Comparison of ENCODE assay signal across 8 cellular contexts in genomic region chr4:180449395-180449956, GRCh38.
DNase-seq lines count a peak whose midpoint lies in the region; ATAC-seq and TF ChIP-seq lines count a peak whose summit lies in the region.

No MANE protein-coding gene starts in this region.

- H3K9me3 ChIP-seq in ovary, result no peaks in the 10 kb centered on the region

- no peak for TF ChIP-seq EP300 in ovary (IDR thresholded peaks at IDR 0.05)

- H3K27me3 ChIP-seq in KMS-11 (ENCODE audit: insufficient read depth, low read depth), result no peaks in the 10 kb centered on the region
- no peaks in the 10 kb centered on the region for H3K27me3 ChIP-seq in ovary

- DNase-seq in AG09319 (ENCODE audit: extremely low read depth, low read depth) (no peak), SKM-1 (lab: John Stamatoyannopoulos, UW; ENCODE audit: unreplicated experiment) (peak; percentile 16), iPS-NIHi7 (ENCODE audit: extremely low spot score) (peak; percentile 83), ovary (no peak)

- no peak overlapping the region for H3K9ac ChIP-seq in KMS-11

- no peaks in the 10 kb centered on the region for H3K79me2 ChIP-seq in KMS-11 (ENCODE audit: insufficient read depth, low read depth)

- peak; percentile 15 for TF ChIP-seq CTCF in AG09319 (IDR thresholded peaks at IDR 0.05; ENCODE audit: low read depth, low read length)
- peak; percentile 69 for TF ChIP-seq CTCF in KMS-11 (conservative IDR thresholded peaks at IDR 0.05; ENCODE audit: low read depth, low read length)
- TF ChIP-seq CTCF in ovary (IDR thresholded peaks at IDR 0.05), result no peak

- intact Hi-C loops in ovary (cut with DNase I), result no loop called here

- H3K36me3 ChIP-seq in KMS-11 (ENCODE audit: insufficient read depth) (no peaks in the 10 kb centered on the region), ovary (no peaks in the 10 kb centered on the region)

- 25 to 40% (median 33%) methylated on average over 6 of the region's 6 CpGs for WGBS in ovary, 3 donors

- H3K4me2 ChIP-seq in KMS-11, result no peak overlapping the region

- no peaks in the 10 kb centered on the region for H4K20me1 ChIP-seq in KMS-11 (ENCODE audit: insufficient read depth)

- ATAC-seq in GM18868 (IDR thresholded peaks at IDR 0.05; ENCODE audit: unreplicated experiment) (peak; percentile 84), HG03039 (IDR thresholded peaks at IDR 0.05; ENCODE audit: unreplicated experiment) (no peak), GM21381 (IDR thresholded peaks at IDR 0.05; ENCODE audit: unreplicated experiment) (no peak)

- peak overlapping the region; percentile 32; the same call in 1 of the 2 replicates for H2AFZ ChIP-seq in KMS-11 (ENCODE audit: low read depth)

- no peak overlapping the region for H3K4me3 ChIP-seq in KMS-11 (IDR thresholded peaks at IDR 0.05; ENCODE audit: insufficient read depth, low read depth, low read length)
- H3K4me3 ChIP-seq in ovary, result no peak overlapping the region

- H3K27ac ChIP-seq in KMS-11 (no peak overlapping the region), ovary (no peak overlapping the region)

- H3K4me1 ChIP-seq in KMS-11 (ENCODE audit: low read depth, poor library complexity, severe bottlenecking) (no peaks in the 10 kb centered on the region), ovary (ENCODE audit: insufficient read depth) (no peaks in the 10 kb centered on the region)

- no peak for TF ChIP-seq POLR2A in ovary (IDR thresholded peaks at IDR 0.05)

Comparison
In these comparisons a context has a peak if more than half of its experiments do, and no peak if none do; other contexts are left out.
1. DNase-seq: peak in SKM-1 (single experiment) and iPS-NIHi7 (single experiment); none in AG09319 (single experiment) and ovary (0 of 5).
2. CTCF ChIP-seq: peak in AG09319 (single experiment) and KMS-11 (single experiment); none in ovary (0 of 3).